ENCODE assay signal across 21 cellular contexts in genomic region chr1:20735581-20736111, GRCh38. TPM values are rescaled to one million over a fixed set of nuclear protein-coding genes. Genes with fewer than 3 reads are reported as not detected.
A peak's percentile ranks its signal among the peaks of the same experiment; 100 is the strongest.
DNase-seq lines count a peak whose midpoint lies in the region; ATAC-seq and TF ChIP-seq lines count a peak whose summit lies in the region.
"Had no signal": no experiment of that assay in that cellular context is flagged by ENCODE, and none has a peak within 500 bp of the region (broad histone marks: within the 10 kb centered on the region; RNA-seq: fewer than 3 reads in every experiment).

No MANE protein-coding gene starts in this region.

- H3K4me2 ChIP-seq in DND-41 (ENCODE audit: insufficient read depth, low read length): no peak overlapping the region
- H3K4me2 ChIP-seq: neural progenitor cell, SK-N-SH had no signal

- H2AFZ ChIP-seq in DND-41 (ENCODE audit: low read depth, low read length): no peak overlapping the region
- H2AFZ ChIP-seq: neural progenitor cell had no signal

- no peaks in the 10 kb centered on the region for H3K79me2 ChIP-seq in DND-41 (ENCODE audit: insufficient read depth, low read length)

- TF ChIP-seq CTCF in DND-41 (IDR thresholded peaks at IDR 0.05; ENCODE audit: borderline replicate concordance, extremely low read depth, low read length, poor library complexity, severe bottlenecking): no peak

- no peak overlapping the region for H3K9ac ChIP-seq in DND-41 (ENCODE audit: low read depth, low read length)
- H3K9ac ChIP-seq: neural progenitor cell, SK-N-SH had no signal

- no peak overlapping the region for H3K4me3 ChIP-seq in DND-41 (ENCODE audit: low read depth in 1 of 2, low read length in 2 of 2)
- H3K4me3 ChIP-seq in Jurkat, Clone E6-1 (ENCODE audit: low read length): no peak overlapping the region
- H3K4me3 ChIP-seq: adrenal gland, HAP-1, lung, neural progenitor cell, suprapubic skin, vagina had no signal

- DNase-seq in DND-41: no peak
- DNase-seq in Jurkat, Clone E6-1 (ENCODE audit: low read depth, low spot score): peak; percentile 89
- DNase-seq in epithelial cell of prostate (ENCODE audit: low read depth, low spot score): peak; percentile 97
- DNase-seq in putamen (ENCODE audit: low spot score): peak; percentile 52
- DNase-seq in DMS79 treated with DMSO at 0.1 percent for 48 hours (lab: John Stamatoyannopoulos, UW): no peak
- DNase-seq in activated naive CD4-positive, alpha-beta T cell treated with anti-CD3 and anti-CD28 coated beads, Interleukin-2, amount 50 U/mL, for 16 hours: no peak
- DNase-seq: activated CD4-positive, alpha-beta T cell treated with anti-CD3 and anti-CD28 coated beads for 36 hours; activated T-cell treated with anti-CD3 and anti-CD28 coated beads, Interleukin-2, amount 50 U/mL, for 24 hours; brain microvascular endothelial cell; CD4-positive, CD25-positive, alpha-beta regulatory T cell; effector CD8-positive, alpha-beta T cell; NCI-H526 treated with DMSO at 0.1 percent for 48 hours; SK-N-SH; T-helper 17 cell had no signal

- H3K4me1 ChIP-seq in DND-41 (ENCODE audit: insufficient read depth, low read length): no peaks in the 10 kb centered on the region

- H3K27me3 ChIP-seq in DND-41 (ENCODE audit: insufficient read depth, low read length, poor library complexity): peaks cover 10% of the 10 kb centered on the region
- H3K27me3 ChIP-seq: adrenal gland, brain microvascular endothelial cell, vagina had no signal

- H3K9me3 ChIP-seq in DND-41 (ENCODE audit: insufficient read depth, low read length, severe bottlenecking): no peaks in the 10 kb centered on the region
- H3K9me3 ChIP-seq: adrenal gland, HAP-1, SK-N-SH, suprapubic skin, vagina had no signal

- no peak overlapping the region for H3K27ac ChIP-seq in DND-41 (ENCODE audit: low read length)
- H3K27ac ChIP-seq in epithelial cell of prostate: peak overlapping the region; percentile 96
- H3K27ac ChIP-seq: adrenal gland, brain microvascular endothelial cell, neural progenitor cell, suprapubic skin, vagina had no signal

- ATAC-seq in DND-41 (ENCODE audit: insufficient read depth, low read depth) (0 out of 3 replicates have a peak, but pooled peaks have one; percentile 11), HG03108 (IDR thresholded peaks at IDR 0.05; ENCODE audit: unreplicated experiment) (no peak)
- ATAC-seq: activated CD4-positive, alpha-beta T cell treated with anti-CD3 and anti-CD28 coated beads for 36 hours; T-helper 17 cell had no signal

- peaks cover 31% of the 10 kb centered on the region for H3K36me3 ChIP-seq in DND-41 (ENCODE audit: insufficient read depth, low read length)
- H3K36me3 ChIP-seq: neural progenitor cell had no signal

- 0 out of 2 replicates have a peak, but pooled peaks cover 6% of the 10 kb centered on the region for H4K20me1 ChIP-seq in DND-41 (ENCODE audit: insufficient read depth, low read length)

RNA-seq across cellular contexts. Expression of gene SH2D5, which starts 3.1 kb away (rescaled TPM):
- 4.7 TPM for polyA plus RNA-seq in Jurkat, Clone E6-1 (2012; ENCODE audit: insufficient read depth, insufficient read length)
- polyA plus RNA-seq: CD4-positive, CD25-positive, alpha-beta regulatory T cell had no signal

RNA-seq across cellular contexts. Expression of gene KIF17, which starts 17.8 kb away (rescaled TPM):
- polyA plus RNA-seq in Jurkat, Clone E6-1 (2012; ENCODE audit: insufficient read depth, insufficient read length): not detected
- polyA plus RNA-seq: CD4-positive, CD25-positive, alpha-beta regulatory T cell had no signal

RNA-seq across cellular contexts. Expression of gene HP1BP3, which starts 51.5 kb away (rescaled TPM):
- 261 TPM for polyA plus RNA-seq in Jurkat, Clone E6-1 (2012; ENCODE audit: insufficient read depth, insufficient read length)

Comparison
In these comparisons a context has a peak if more than half of its experiments do, and no peak if none do; other contexts are left out.
1. DNase-seq: peak in Jurkat, Clone E6-1 (single experiment), epithelial cell of prostate (single experiment) and putamen (single experiment); none in DND-41 (single experiment), DMS79 treated with DMSO at 0.1 percent for 48 hours (single experiment) and activated naive CD4-positive, alpha-beta T cell treated with anti-CD3 and anti-CD28 coated beads, Interleukin-2, amount 50 U/mL, for 16 hours (single experiment).